ENCODE assay signal across 1 cellular context in the genomic region with DNA sequence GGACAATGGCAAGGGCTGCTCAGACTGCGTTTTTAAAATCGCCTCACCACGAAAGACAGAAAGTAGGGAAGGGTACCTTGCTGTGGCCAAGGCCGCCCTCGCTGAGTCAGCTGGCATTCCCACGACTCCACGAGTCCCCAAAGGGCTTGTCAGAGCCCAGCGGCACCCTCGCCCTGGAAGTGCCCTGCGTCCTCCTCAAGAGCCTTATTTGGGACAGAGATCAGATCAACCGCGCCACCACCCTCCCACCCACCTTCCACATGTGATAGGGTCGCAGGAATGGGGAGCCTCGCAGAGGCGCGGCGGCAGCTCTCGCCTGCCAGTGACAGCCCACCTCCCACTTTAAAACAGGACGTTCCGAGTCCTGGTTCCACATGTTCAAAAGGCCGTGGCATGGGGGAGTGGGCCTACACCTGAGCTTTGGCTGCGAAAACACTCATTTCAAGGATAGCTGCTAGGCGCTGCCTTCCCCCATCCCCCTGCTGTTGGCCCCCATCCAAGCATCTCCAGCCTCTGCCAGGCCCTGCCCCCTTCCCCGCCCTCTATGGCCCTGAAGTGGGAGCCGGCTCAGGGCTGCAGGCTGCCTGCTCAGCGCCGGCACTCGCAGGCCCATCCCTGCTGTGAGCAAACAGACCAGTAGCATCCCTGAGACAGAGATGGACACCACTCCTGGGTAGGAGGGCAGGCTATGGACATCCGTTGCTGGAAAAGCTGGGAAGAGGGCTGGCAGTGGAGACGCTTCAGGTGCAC.
TF ChIP-seq lines count a peak whose summit lies in the region.

No MANE protein-coding gene starts in this region.

TF ChIP-seq in IMR-90, 13 proteins besides CTCF, POLR2A, EP300 and RAD21:
- no peak for TF ChIP-seq MAZ (IDR thresholded peaks at IDR 0.05; ENCODE audit: borderline replicate concordance, low read depth, low read length)
- TF ChIP-seq BHLHE40 (IDR thresholded peaks at IDR 0.05; ENCODE audit: low read depth, low read length), result no peak
- no peak for TF ChIP-seq FOS (IDR thresholded peaks at IDR 0.05; ENCODE audit: low read depth, low read length)
- TF ChIP-seq SMC3 (IDR thresholded peaks at IDR 0.05; ENCODE audit: low read depth, low read length), result no peak
- no peak for TF ChIP-seq MAFK (IDR thresholded peaks at IDR 0.05; ENCODE audit: low read depth, low read length)
- TF ChIP-seq RCOR1 (IDR thresholded peaks at IDR 0.05; ENCODE audit: insufficient replicate concordance, low read length), result no peak
- TF ChIP-seq MXI1 (IDR thresholded peaks at IDR 0.05; ENCODE audit: borderline replicate concordance, low read depth, low read length), result no peak
- TF ChIP-seq CHD1 (IDR thresholded peaks at IDR 0.05; ENCODE audit: low read depth, low read length), result no peak
- TF ChIP-seq NFE2L2 (IDR thresholded peaks at IDR 0.05; ENCODE audit: low read depth, low read length), result no peak
- no peak for TF ChIP-seq CEBPB (IDR thresholded peaks at IDR 0.05; ENCODE audit: low read depth, low read length)
- TF ChIP-seq RFX5 (IDR thresholded peaks at IDR 0.05; ENCODE audit: low read depth, low read length), result no peak
- TF ChIP-seq USF2 (IDR thresholded peaks at IDR 0.05; ENCODE audit: low read depth, low read length), result no peak
- TF ChIP-seq, protein P1, sequence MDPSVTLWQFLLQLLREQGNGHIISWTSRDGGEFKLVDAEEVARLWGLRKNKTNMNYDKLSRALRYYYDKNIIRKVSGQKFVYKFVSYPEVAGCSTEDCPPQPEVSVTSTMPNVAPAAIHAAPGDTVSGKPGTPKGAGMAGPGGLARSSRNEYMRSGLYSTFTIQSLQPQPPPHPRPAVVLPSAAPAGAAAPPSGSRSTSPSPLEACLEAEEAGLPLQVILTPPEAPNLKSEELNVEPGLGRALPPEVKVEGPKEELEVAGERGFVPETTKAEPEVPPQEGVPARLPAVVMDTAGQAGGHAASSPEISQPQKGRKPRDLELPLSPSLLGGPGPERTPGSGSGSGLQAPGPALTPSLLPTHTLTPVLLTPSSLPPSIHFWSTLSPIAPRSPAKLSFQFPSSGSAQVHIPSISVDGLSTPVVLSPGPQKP (IDR thresholded peaks at IDR 0.05; ENCODE audit: borderline replicate concordance, low read depth, low read length), result no peak
